11 cellular contexts compared by ENCODE assay signal in the genomic region with DNA sequence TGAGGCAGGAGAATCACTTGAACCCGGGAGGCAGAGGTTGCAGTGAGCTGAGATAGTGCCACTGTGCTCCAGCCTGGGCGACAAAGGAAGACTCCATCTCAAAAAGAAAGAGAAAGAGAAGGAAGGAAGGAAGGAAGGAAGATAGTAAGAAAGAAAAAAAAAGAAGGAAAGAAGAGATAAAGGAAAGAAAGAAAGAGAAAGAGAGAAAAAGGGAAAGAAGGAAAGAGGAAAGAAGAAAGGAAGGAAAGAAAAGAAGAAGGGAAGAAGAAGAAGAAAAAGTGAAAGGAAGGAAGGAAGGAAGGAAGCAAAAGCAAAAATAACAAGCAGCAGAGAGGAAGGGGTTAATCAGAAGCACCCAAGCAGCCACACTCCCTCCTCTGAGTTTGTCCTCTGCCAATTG. TPM values are rescaled to one million over a fixed set of nuclear protein-coding genes. Genes with fewer than 3 reads are reported as not detected.
"Had no signal": no experiment of that assay in that cellular context is flagged by ENCODE, and none has a peak within 500 bp of the region (broad histone marks: within the 10 kb centered on the region; RNA-seq: fewer than 3 reads in every experiment).

No MANE protein-coding gene starts in this region.

- DNase-seq: H9, HCEC 1CT, HFFc6, IMR-90, KBM-7 had no signal

- ATAC-seq: GM23338 had no signal

- H3K9ac ChIP-seq: KMS-11 had no signal

- H3K9me3 Mint-ChIP-seq: H9, HFFc6 had no signal

- H3K27ac ChIP-seq: HL-60, KMS-11 had no signal

- H2AFZ ChIP-seq: GM23338 had no signal

- H3K4me3 ChIP-seq: GM23338 had no signal

- FAIRE-seq: H1, H54 had no signal

- H3K4me2 ChIP-seq: GM23338, KMS-11 had no signal

- H3K4me3 Mint-ChIP-seq: GM23338, H9, HFFc6 had no signal

- H3K4me1 Mint-ChIP-seq: GM23338, H9 had no signal

- H3K27ac Mint-ChIP-seq: GM23338, H9, HFFc6 had no signal

RNA-seq across cellular contexts. Expression of a gene that starts 32.1 kb away (rescaled TPM):
- total RNA-seq: H1, H9, HFFc6, HT1080, IMR-90 had no signal
- polyA plus RNA-seq: IMR-90 had no signal
